20 cellular contexts compared by ENCODE assay signal in the genomic region with DNA sequence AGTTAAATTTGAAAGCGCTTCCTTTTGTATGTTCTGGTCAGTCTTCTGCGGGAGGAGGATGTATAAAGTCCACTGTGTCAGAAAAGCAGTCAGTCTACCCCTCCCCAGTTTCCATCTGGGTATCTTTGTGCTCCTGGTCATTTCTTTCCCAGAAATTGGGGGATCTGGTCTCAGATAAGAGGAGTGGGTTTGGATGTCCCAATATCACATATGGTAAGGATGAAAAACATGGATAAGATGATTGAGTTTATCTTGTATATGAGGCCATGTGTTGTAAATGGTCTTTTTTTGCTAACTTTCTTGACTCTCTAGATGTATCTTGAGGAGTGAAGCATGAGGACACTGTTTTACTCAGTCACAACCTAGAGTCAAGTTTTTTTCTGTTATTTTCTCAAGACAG.
DNase-seq lines count a peak whose midpoint lies in the region; ATAC-seq lines count a peak whose summit lies in the region.
"Had no signal": no experiment of that assay in that cellular context is flagged by ENCODE, and none has a peak within 500 bp of the region (broad histone marks: within the 10 kb centered on the region; RNA-seq: fewer than 3 reads in every experiment).

No MANE protein-coding gene starts in this region.

- no peak overlapping the region for H3K4me3 Mint-ChIP-seq in activated CD4-positive, alpha-beta T cell treated with anti-CD3 and anti-CD28 coated beads, Interleukin-2, amount 10 ng/mL, durations not matched to agents 24 days and 14 days
- peak overlapping the region in 2 of 8 donors; percentile 9 to 44 for H3K4me3 Mint-ChIP-seq in CD4-positive, alpha-beta memory T cell
- no peak overlapping the region for H3K4me3 Mint-ChIP-seq in activated CD8-positive, alpha-beta T cell treated with anti-CD3 and anti-CD28 coated beads, Interleukin-2, amount 10 ng/mL, durations not matched to agents 7 days and 5 days
- peak overlapping the region in 8 of 10 donors; percentile 1 to 71 (median 44) for H3K4me3 Mint-ChIP-seq in naive thymus-derived CD8-positive, alpha-beta T cell

- no peak overlapping the region for H4K91ac ChIP-seq in mesenchymal stem cell (ENCODE audit: low read length)

- no peak overlapping the region for H3K4ac ChIP-seq in mesenchymal stem cell (ENCODE audit: low read depth in 1 of 2, low read length in 2 of 2)

- no peak overlapping the region for H3K27ac ChIP-seq in CD4-positive, alpha-beta memory T cell (ENCODE audit: low read depth, low read length)
- no peak overlapping the region for H3K27ac ChIP-seq in mesenchymal stem cell (ENCODE audit: low read length, poor library complexity, severe bottlenecking)
- H3K27ac ChIP-seq: epithelial cell of prostate, HL-60, uterus had no signal

- no peak for ATAC-seq in activated CD8-positive, alpha-beta T cell treated with anti-CD3 and anti-CD28 coated beads, Interleukin-2, amount 10 ng/mL, durations not matched to agents 7 days and 5 days
- no peak for ATAC-seq in naive thymus-derived CD8-positive, alpha-beta T cell
- ATAC-seq in GM19328 (IDR thresholded peaks at IDR 0.05; ENCODE audit: unreplicated experiment) = no peak
- ATAC-seq: Right ventricle myocardium inferior had no signal

- intact Hi-C loops in activated CD4-positive, alpha-beta T cell treated with anti-CD3 and anti-CD28 coated beads, Interleukin-2, amount 10 ng/mL, durations not matched to agents 24 days and 14 days (cut with micrococcal nuclease) = no loop called here
- intact Hi-C loops in CD4-positive, alpha-beta memory T cell (cut with micrococcal nuclease) = no loop called here

- H3K9me3 Mint-ChIP-seq in activated CD4-positive, alpha-beta T cell treated with anti-CD3 and anti-CD28 coated beads, Interleukin-2, amount 10 ng/mL, durations not matched to agents 24 days and 14 days = peaks cover 8% of the 10 kb centered on the region
- no peaks in the 10 kb centered on the region for H3K9me3 Mint-ChIP-seq in CD4-positive, alpha-beta memory T cell
- H3K9me3 Mint-ChIP-seq in activated CD8-positive, alpha-beta T cell treated with anti-CD3 and anti-CD28 coated beads, Interleukin-2, amount 10 ng/mL, durations not matched to agents 7 days and 5 days (ENCODE audit: insufficient read depth) = peaks cover 7% of the 10 kb centered on the region
- peaks cover 0 to 7% (median 0%) of the 10 kb centered on the region in 9 donors for H3K9me3 Mint-ChIP-seq in naive thymus-derived CD8-positive, alpha-beta T cell

- H3K4me1 Mint-ChIP-seq in activated CD4-positive, alpha-beta T cell treated with anti-CD3 and anti-CD28 coated beads, Interleukin-2, amount 10 ng/mL, durations not matched to agents 24 days and 14 days = peaks cover 78% of the 10 kb centered on the region
- peaks cover 65 to 92% (median 81%) of the 10 kb centered on the region in 4 donors for H3K4me1 Mint-ChIP-seq in CD4-positive, alpha-beta memory T cell
- peaks cover 87% of the 10 kb centered on the region for H3K4me1 Mint-ChIP-seq in activated CD8-positive, alpha-beta T cell treated with anti-CD3 and anti-CD28 coated beads, Interleukin-2, amount 10 ng/mL, durations not matched to agents 7 days and 5 days (ENCODE audit: low read depth)
- peaks cover 43 to 93% (median 93%) of the 10 kb centered on the region in 4 donors for H3K4me1 Mint-ChIP-seq in naive thymus-derived CD8-positive, alpha-beta T cell

- H3K4me1 ChIP-seq in CD4-positive, alpha-beta memory T cell (ENCODE audit: insufficient read depth, low read length) = peaks cover 94% of the 10 kb centered on the region
- peaks cover 6% of the 10 kb centered on the region for H3K4me1 ChIP-seq in mesenchymal stem cell (ENCODE audit: control insufficient read depth, insufficient read depth, low read depth, low read length)
- H3K4me1 ChIP-seq: uterus had no signal

- no peak overlapping the region for H3K9ac ChIP-seq in mesenchymal stem cell (ENCODE audit: low read length)

- no peak overlapping the region for H2AK5ac ChIP-seq in mesenchymal stem cell (ENCODE audit: low read length, severe bottlenecking)

- H3K36me3 ChIP-seq in CD4-positive, alpha-beta memory T cell (ENCODE audit: insufficient read depth, low read length) = peaks cover 38% of the 10 kb centered on the region
- no peaks in the 10 kb centered on the region for H3K36me3 ChIP-seq in mesenchymal stem cell (ENCODE audit: control insufficient read depth in 1 of 2, insufficient read depth in 2 of 2, low read depth in 1 of 2, low read length in 2 of 2)
- H3K36me3 ChIP-seq: BE2C, uterus had no signal

- peaks cover 47% of the 10 kb centered on the region for H3K36me3 Mint-ChIP-seq in activated CD4-positive, alpha-beta T cell treated with anti-CD3 and anti-CD28 coated beads, Interleukin-2, amount 10 ng/mL, durations not matched to agents 24 days and 14 days (ENCODE audit: low read depth)
- H3K36me3 Mint-ChIP-seq in CD4-positive, alpha-beta memory T cell = peaks cover 38 to 68% of the 10 kb centered on the region in 2 donors
- peaks cover 81% of the 10 kb centered on the region for H3K36me3 Mint-ChIP-seq in activated CD8-positive, alpha-beta T cell treated with anti-CD3 and anti-CD28 coated beads, Interleukin-2, amount 10 ng/mL, durations not matched to agents 7 days and 5 days (ENCODE audit: low read depth)
- peaks cover 10 to 54% (median 28%) of the 10 kb centered on the region in 3 donors for H3K36me3 Mint-ChIP-seq in naive thymus-derived CD8-positive, alpha-beta T cell

- H3K18ac ChIP-seq in mesenchymal stem cell (ENCODE audit: low read depth in 1 of 2, low read length in 2 of 2) = no peak overlapping the region

- H2AFZ ChIP-seq in mesenchymal stem cell (ENCODE audit: low read depth, low read length) = no peak overlapping the region

- no peak overlapping the region for H2BK120ac ChIP-seq in mesenchymal stem cell (ENCODE audit: low read depth, low read length)

- no peak overlapping the region for H2BK12ac ChIP-seq in mesenchymal stem cell (ENCODE audit: low read length in 2 of 2)

- H3K79me1 ChIP-seq in mesenchymal stem cell (replicated peaks; ENCODE audit: low read length, poor library complexity, severe bottlenecking) = no peaks in the 10 kb centered on the region

- no peak overlapping the region for H4K8ac ChIP-seq in mesenchymal stem cell (ENCODE audit: low read length)

- H3K9me3 ChIP-seq in CD4-positive, alpha-beta memory T cell (ENCODE audit: control insufficient read depth in 1 of 2, low read length in 2 of 2) = no peaks in the 10 kb centered on the region
- H3K9me3 ChIP-seq in mesenchymal stem cell (ENCODE audit: control insufficient read depth, low read length) = no peaks in the 10 kb centered on the region
- H3K9me3 ChIP-seq: BE2C, spleen, uterus had no signal

- CTCF ChIA-PET in CD4-positive, alpha-beta memory T cell (lab: Charles Lee; ENCODE audit: partially characterized antibody) = no interaction called here
- CTCF ChIA-PET in activated CD8-positive, alpha-beta T cell treated with anti-CD3 and anti-CD28 coated beads, Interleukin-2, amount 10 ng/mL, durations not matched to agents 7 days and 5 days (lab: Charles Lee) = interaction anchor here (0.9 to 10.2 kb wide), 2 partner anchors 30 to 35 kb away, joined by 3 to 88 read pairs; no protein-coding TSS in a partner anchor

- H3K4me2 ChIP-seq in mesenchymal stem cell (ENCODE audit: low read length, poor library complexity, severe bottlenecking) = no peak overlapping the region

- H3K4me3 ChIP-seq in CD4-positive, alpha-beta memory T cell (ENCODE audit: low read length in 2 of 2) = no peak overlapping the region
- H3K4me3 ChIP-seq in mesenchymal stem cell (ENCODE audit: insufficient read depth in 1 of 2, low read depth in 1 of 2, low read length in 2 of 2) = no peak overlapping the region
- H3K4me3 ChIP-seq: spleen, uterus had no signal

- H2BK15ac ChIP-seq in mesenchymal stem cell (ENCODE audit: low read depth, poor library complexity, severe bottlenecking) = no peak overlapping the region

- no peak overlapping the region for H3K14ac ChIP-seq in mesenchymal stem cell (ENCODE audit: low read length in 2 of 2)

- H2BK5ac ChIP-seq in mesenchymal stem cell (ENCODE audit: low read depth, low read length, poor library complexity, severe bottlenecking) = no peak overlapping the region

- H3K27me3 ChIP-seq in CD4-positive, alpha-beta memory T cell (ENCODE audit: insufficient read depth, low read length) = no peaks in the 10 kb centered on the region
- H3K27me3 ChIP-seq in mesenchymal stem cell (ENCODE audit: control insufficient read depth in 1 of 2, insufficient read depth in 1 of 2, low read length in 2 of 2) = no peaks in the 10 kb centered on the region
- H3K27me3 ChIP-seq: BE2C, spleen, uterus had no signal

- H3K23ac ChIP-seq in mesenchymal stem cell (ENCODE audit: low read length in 2 of 2) = no peak overlapping the region

- POLR2A ChIA-PET in CD4-positive, alpha-beta memory T cell (lab: Charles Lee; ENCODE audit: partially characterized antibody) = interaction anchor here (1.0 kb wide), 1 partner anchor 30 kb away, joined by 3 read pairs; no protein-coding TSS in a partner anchor
- POLR2A ChIA-PET in activated CD8-positive, alpha-beta T cell treated with anti-CD3 and anti-CD28 coated beads, Interleukin-2, amount 10 ng/mL, durations not matched to agents 7 days and 5 days (lab: Charles Lee) = no interaction called here
- POLR2A ChIA-PET in naive thymus-derived CD8-positive, alpha-beta T cell (lab: Charles Lee) = no interaction called here

- 47% methylated on average over 2 of the region's 2 CpGs for WGBS in mesenchymal stem cell

- no peak for DNase-seq in activated CD4-positive, alpha-beta T cell treated with anti-CD3 and anti-CD28 coated beads, Interleukin-2, amount 10 ng/mL, durations not matched to agents 24 days and 14 days
- no peak for DNase-seq in activated CD4-positive, alpha-beta T cell treated with anti-CD3 and anti-CD28 coated beads, Interleukin-2, amount 50 U/mL, for 48 hours
- DNase-seq in CD4-positive, alpha-beta memory T cell = no peak
- DNase-seq in activated CD8-positive, alpha-beta T cell treated with anti-CD3 and anti-CD28 coated beads, Interleukin-2, amount 10 ng/mL, durations not matched to agents 7 days and 5 days = no peak
- no peak for DNase-seq in naive thymus-derived CD8-positive, alpha-beta T cell
- DNase-seq in hypothalamus (lab: John Stamatoyannopoulos, UW) (no peak), mesenchymal stem cell (no peak)
- DNase-seq: activated CD4-positive, alpha-beta T cell treated with anti-CD3 and anti-CD28 coated beads for 48 hours; BE2C; foreskin fibroblast; NCI-H2081 treated with DMSO at 0.1 percent for 48 hours; NCI-H510A; spleen; stimulated activated CD4-positive, alpha-beta T cell treated with anti-CD3 and anti-CD28 coated beads, Interleukin-4, amount 100 ng/mL, for 24 hours; SW 1271; uterus had no signal

- peak overlapping the region; percentile 72 for H3K27ac Mint-ChIP-seq in activated CD4-positive, alpha-beta T cell treated with anti-CD3 and anti-CD28 coated beads, Interleukin-2, amount 10 ng/mL, durations not matched to agents 24 days and 14 days
- H3K27ac Mint-ChIP-seq in CD4-positive, alpha-beta memory T cell = peak overlapping the region in 6 of 7 donors; percentile 53 to 82 (median 80)
- H3K27ac Mint-ChIP-seq in activated CD8-positive, alpha-beta T cell treated with anti-CD3 and anti-CD28 coated beads, Interleukin-2, amount 10 ng/mL, durations not matched to agents 7 days and 5 days = peak overlapping the region; percentile 75
- peak overlapping the region in 9 of 10 donors; percentile 47 to 97 (median 84) for H3K27ac Mint-ChIP-seq in naive thymus-derived CD8-positive, alpha-beta T cell

- no peaks in the 10 kb centered on the region for H3K27me3 Mint-ChIP-seq in activated CD4-positive, alpha-beta T cell treated with anti-CD3 and anti-CD28 coated beads, Interleukin-2, amount 10 ng/mL, durations not matched to agents 24 days and 14 days
- H3K27me3 Mint-ChIP-seq in CD4-positive, alpha-beta memory T cell = no peaks in the 10 kb centered on the region
- no peaks in the 10 kb centered on the region for H3K27me3 Mint-ChIP-seq in activated CD8-positive, alpha-beta T cell treated with anti-CD3 and anti-CD28 coated beads, Interleukin-2, amount 10 ng/mL, durations not matched to agents 7 days and 5 days (ENCODE audit: low read depth)
- H3K27me3 Mint-ChIP-seq in naive thymus-derived CD8-positive, alpha-beta T cell = no peaks in the 10 kb centered on the region

Comparison
In these comparisons a context has a peak if more than half of its experiments do, and no peak if none do; other contexts are left out.
1. H3K4me3 Mint-ChIP-seq: peak in naive thymus-derived CD8-positive, alpha-beta T cell (8 of 10); none in activated CD4-positive, alpha-beta T cell treated with anti-CD3 and anti-CD28 coated beads, Interleukin-2, amount 10 ng/mL, durations not matched to agents 24 days and 14 days (single experiment) and activated CD8-positive, alpha-beta T cell treated with anti-CD3 and anti-CD28 coated beads, Interleukin-2, amount 10 ng/mL, durations not matched to agents 7 days and 5 days (single experiment).
2. Peak in every context shown above with its lines, with median percentiles within 50 percentile points of each other: H3K27ac Mint-ChIP-seq.